ENCODE assay signal across 9 cellular contexts in the genomic region with DNA sequence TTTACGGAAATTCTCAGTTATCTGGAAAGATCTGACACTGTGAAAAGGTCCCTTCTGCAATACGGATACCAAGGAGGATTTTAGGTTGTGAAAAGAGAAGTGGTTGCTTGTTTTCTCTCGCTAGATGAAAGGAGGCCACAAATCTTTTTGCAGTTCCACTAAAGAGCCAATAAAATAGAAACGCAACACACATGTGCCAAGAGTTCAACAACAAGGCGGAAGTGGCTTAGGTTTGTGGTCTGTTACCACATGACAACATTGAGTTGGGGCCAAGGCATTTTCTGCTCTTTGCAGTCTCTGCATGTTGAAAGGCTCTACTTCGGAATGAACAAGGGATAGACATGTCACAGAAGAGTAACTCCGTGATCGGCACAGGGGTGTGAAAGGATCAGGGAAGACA.
DNase-seq lines count a peak whose midpoint lies in the region; ATAC-seq, FAIRE-seq and TF ChIP-seq lines count a peak whose summit lies in the region.
"Had no signal": no experiment of that assay in that cellular context is flagged by ENCODE, and none has a peak within 500 bp of the region (broad histone marks: within the 10 kb centered on the region; RNA-seq: fewer than 3 reads in every experiment).

No MANE protein-coding gene starts in this region.

- peaks cover 0 to 1% of the 10 kb centered on the region in 2 donors for H3K9me3 Mint-ChIP-seq in effector memory CD8-positive, alpha-beta T cell

- H3K36me3 Mint-ChIP-seq in effector memory CD8-positive, alpha-beta T cell (ENCODE audit: insufficient read depth), result peaks cover 5% of the 10 kb centered on the region

- peak; percentile 98 for ATAC-seq in HG03103 (IDR thresholded peaks at IDR 0.05; ENCODE audit: low read depth, unreplicated experiment)
- ATAC-seq in effector memory CD8-positive, alpha-beta T cell (replicated peaks), result peak; percentile 95
- ATAC-seq in stimulated activated naive CD8-positive, alpha-beta T cell treated with anti-CD3 and anti-CD28 coated beads, Interleukin-15, Interleukin-2, amounts not matched to agents 100 U/mL and 50 U/mL, for 24 hours, result no peak

- H3K27me3 Mint-ChIP-seq in effector memory CD8-positive, alpha-beta T cell, result peaks cover 17 to 21% of the 10 kb centered on the region in 2 donors

- DNase-seq in AG09319 (ENCODE audit: extremely low read depth, low read depth) (peak; percentile 8), GM19239 (ENCODE audit: insufficient read length, low spot score) (peak; percentile 1), T follicular helper cell (ENCODE audit: low read depth) (peak; percentile 47), GOT3 (lab: John Stamatoyannopoulos, UW) (no peak), NCI-H1436 treated with DMSO at 0.1 percent for 48 hours (lab: John Stamatoyannopoulos, UW) (no peak)
- peak; percentile 35 to 44 (median 41) for DNase-seq in effector memory CD8-positive, alpha-beta T cell
- peak; percentile 30 for DNase-seq in stimulated activated naive CD8-positive, alpha-beta T cell treated with anti-CD3 and anti-CD28 coated beads, Interleukin-15, Interleukin-2, amounts not matched to agents 100 U/mL and 50 U/mL, for 24 hours

- TF ChIP-seq CTCF in AG09319 (IDR thresholded peaks at IDR 0.05; ENCODE audit: low read depth, low read length), result no peak

- peak overlapping the region; percentile 19 to 47 for H3K4me3 Mint-ChIP-seq in effector memory CD8-positive, alpha-beta T cell

- H3K27ac Mint-ChIP-seq in effector memory CD8-positive, alpha-beta T cell, result peak overlapping the region in 1 of 2 donors; percentile 27

- FAIRE-seq in GM19239 (lab: Jason Lieb, UNC), result peak; percentile 85
- FAIRE-seq: G401.6 had no signal

- H3K4me1 Mint-ChIP-seq in effector memory CD8-positive, alpha-beta T cell (ENCODE audit: low read depth in 2 of 2), result peaks cover 10 to 16% of the 10 kb centered on the region in 2 donors

Comparison
In these comparisons a context has a peak if more than half of its experiments do, and no peak if none do; other contexts are left out.
1. DNase-seq: peak in AG09319 (single experiment), GM19239 (single experiment), T follicular helper cell (single experiment), effector memory CD8-positive, alpha-beta T cell (3 of 3) and stimulated activated naive CD8-positive, alpha-beta T cell treated with anti-CD3 and anti-CD28 coated beads, Interleukin-15, Interleukin-2, amounts not matched to agents 100 U/mL and 50 U/mL, for 24 hours (single experiment); none in GOT3 (single experiment) and NCI-H1436 treated with DMSO at 0.1 percent for 48 hours (single experiment).